12 cellular contexts compared by ENCODE assay signal in genomic region chr1:204443260-204443619, GRCh38. TPM values are rescaled to one million over a fixed set of nuclear protein-coding genes. Genes with fewer than 3 reads are reported as not detected.
A peak's percentile ranks its signal among the peaks of the same experiment; 100 is the strongest.
DNase-seq lines count a peak whose midpoint lies in the region; ATAC-seq and TF ChIP-seq lines count a peak whose summit lies in the region.
"Had no signal": no experiment of that assay in that cellular context is flagged by ENCODE, and none has a peak within 500 bp of the region (broad histone marks: within the 10 kb centered on the region; RNA-seq: fewer than 3 reads in every experiment).

No MANE protein-coding gene starts in this region.

- H3K9me3 ChIP-seq in heart right ventricle (no peaks in the 10 kb centered on the region), psoas muscle (no peaks in the 10 kb centered on the region)

- intact Hi-C loops in heart right ventricle (cut with DNase I): no loop called here
- intact Hi-C loops in Right ventricle myocardium superior (cut with DNase I): no loop called here
- intact Hi-C loops in psoas muscle (cut with DNase I): loop anchor here in 1 of 2 donors (10.0 kb wide), 1 partner anchor 362 kb away; no protein-coding TSS in a partner anchor

- DNase-seq in heart right ventricle: no peak
- DNase-seq in Right ventricle myocardium superior: no peak
- DNase-seq in epithelial cell of prostate (ENCODE audit: low read depth, low spot score): peak; percentile 85
- no peak for DNase-seq in psoas muscle
- no peak for DNase-seq in H4 (ENCODE audit: low spot score)
- no peak for DNase-seq in MV-4-11 (lab: John Stamatoyannopoulos, UW)
- DNase-seq in NCI-H524 treated with DMSO at 0.1 percent for 48 hours (lab: John Stamatoyannopoulos, UW): no peak
- DNase-seq: activated CD4-positive, alpha-beta T cell treated with anti-CD3 and anti-CD28 coated beads, Interleukin-2, amount 50 U/mL, for 4 hours; activated gamma-delta T cell; NCI-H2081 treated with DMSO at 0.1 percent for 48 hours; T-cell had no signal

- H3K4me1 ChIP-seq in heart right ventricle (peaks cover 18 to 89% (median 50%) of the 10 kb centered on the region in 9 donors), psoas muscle (peaks cover 66% of the 10 kb centered on the region), urinary bladder (ENCODE audit: insufficient read depth) (no peaks in the 10 kb centered on the region)

- H3K4me3 ChIP-seq in heart right ventricle: no peak overlapping the region
- no peak overlapping the region for H3K4me3 ChIP-seq in psoas muscle
- H3K4me3 ChIP-seq in urinary bladder (ENCODE audit: low read depth, low read length): no peak overlapping the region

- TF ChIP-seq CTCF in heart right ventricle (IDR thresholded peaks at IDR 0.05) (no peak), psoas muscle (IDR thresholded peaks at IDR 0.05) (no peak)

- H3K27me3 ChIP-seq in heart right ventricle (no peaks in the 10 kb centered on the region), psoas muscle (ENCODE audit: insufficient read depth in 3 of 3, low read length in 2 of 3) (no peaks in the 10 kb centered on the region)

- WGBS in heart right ventricle, 2 donors: 81 to 82% methylated on average over 8 of the region's 8 CpGs
- 73 to 83% (median 77%) methylated on average over 8 of the region's 8 CpGs for WGBS in psoas muscle, 3 donors
- 80% methylated on average over 8 of the region's 8 CpGs for WGBS in urinary bladder

- H3K36me3 ChIP-seq in heart right ventricle (peaks cover 0 to 98% (median 70%) of the 10 kb centered on the region in 9 donors), psoas muscle (ENCODE audit: insufficient read depth in 1 of 2, low read depth in 1 of 2) (peaks cover 6 to 92% of the 10 kb centered on the region in 2 donors), urinary bladder (ENCODE audit: insufficient read depth) (no peaks in the 10 kb centered on the region)

- ATAC-seq in heart right ventricle: no peak
- ATAC-seq in Right ventricle myocardium superior (ENCODE audit: poor library complexity): no peak
- no peak for ATAC-seq in psoas muscle
- ATAC-seq: T-cell had no signal

- H3K27ac ChIP-seq in heart right ventricle: peak overlapping the region in 8 of 10 donors; percentile 13 to 86 (median 67)
- H3K27ac ChIP-seq in epithelial cell of prostate: peak overlapping the region; percentile 89
- peak overlapping the region; percentile 41 for H3K27ac ChIP-seq in psoas muscle
- H3K27ac ChIP-seq in urinary bladder (ENCODE audit: low read depth): peak overlapping the region; percentile 13

RNA-seq across cellular contexts. Expression of gene PPP1R15B, which starts 31.6 kb away (rescaled TPM):
- 10 to 100 TPM; 18.1 to 47.3 (median 22.5) TPM for total RNA-seq in heart right ventricle
- polyA plus RNA-seq in heart right ventricle: 10 to 100 TPM in 1 of 2 donors, 1 to 10 TPM in 1; 8.4 to 13.0 TPM
- 19.7 TPM for total RNA-seq in Right ventricle myocardium superior
- 10 to 100 TPM; 15.5 to 35.2 (median 26.0) TPM for total RNA-seq in psoas muscle
- 10 to 100 TPM; 12.2 to 23.9 (median 12.9) TPM for polyA plus RNA-seq in psoas muscle
- 45.2 TPM for total RNA-seq in urinary bladder
- polyA plus RNA-seq in urinary bladder: 28.3 TPM
- 17.9 and 19.2 TPM in 2 replicates for total RNA-seq in H4 (2014; rRNA removed; shearing (Covaris generic))

RNA-seq across cellular contexts. Expression of gene PIK3C2B, which starts 51.4 kb away (rescaled TPM):
- 10 to 100 TPM; 16.4 to 31.9 (median 23.0) TPM for total RNA-seq in heart right ventricle
- 10 to 100 TPM in 1 of 2 donors, 1 to 10 TPM in 1; 4.4 to 16.6 TPM for polyA plus RNA-seq in heart right ventricle
- total RNA-seq in Right ventricle myocardium superior: 17.7 TPM
- 10 to 100 TPM in 3 of 4 donors, 1 to 10 TPM in 1; 8.2 to 20.9 (median 13.9) TPM for total RNA-seq in psoas muscle
- 1 to 10 TPM; 1.9 to 3.9 (median 1.9) TPM for polyA plus RNA-seq in psoas muscle
- total RNA-seq in urinary bladder: 33.6 TPM
- polyA plus RNA-seq in urinary bladder: 19.7 TPM
- total RNA-seq in H4 (2014; rRNA removed; shearing (Covaris generic)): 2.4 and 3.4 TPM in 2 replicates

Comparison
In these comparisons a context has a peak if more than half of its experiments do, and no peak if none do; other contexts are left out.
1. H3K27ac ChIP-seq: peak in every context shown above with its lines; median percentile 89 in epithelial cell of prostate; 67 in heart right ventricle; 41 in psoas muscle; 13 in urinary bladder.